22 cellular contexts compared by ENCODE assay signal in the genomic region with DNA sequence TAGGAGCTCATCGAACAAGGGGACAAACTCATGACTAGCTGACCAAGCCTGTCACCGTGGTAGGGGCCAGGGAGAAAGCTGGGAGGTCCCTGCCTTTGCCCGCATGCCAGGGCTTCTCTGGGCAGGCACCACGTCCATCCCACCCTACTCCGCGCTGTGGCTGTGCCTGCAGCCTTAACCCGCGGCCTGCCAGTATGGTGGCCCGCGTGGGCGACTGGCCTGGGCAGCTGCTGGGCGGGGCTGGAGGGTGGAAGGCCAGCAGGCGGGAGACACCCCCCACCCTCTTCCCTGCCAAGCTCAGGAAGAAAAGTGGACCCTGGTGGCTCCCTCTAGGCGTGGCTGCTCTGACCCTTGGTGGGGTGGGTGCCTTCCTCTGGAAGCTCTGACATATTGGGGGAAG. TPM values are rescaled to one million over a fixed set of nuclear protein-coding genes. Genes with fewer than 3 reads are reported as not detected.
DNase-seq lines count a peak whose midpoint lies in the region; ATAC-seq, FAIRE-seq and TF ChIP-seq lines count a peak whose summit lies in the region.
"Had no signal": no experiment of that assay in that cellular context is flagged by ENCODE, and none has a peak within 500 bp of the region (broad histone marks: within the 10 kb centered on the region; RNA-seq: fewer than 3 reads in every experiment).

No MANE protein-coding gene starts in this region.

- peaks cover 19% of the 10 kb centered on the region for H3K4me1 ChIP-seq in left ventricle myocardium inferior
- no peaks in the 10 kb centered on the region for H3K4me1 ChIP-seq in RWPE2 (ENCODE audit: insufficient read depth, poor library complexity, severe bottlenecking)
- H3K4me1 ChIP-seq in lower lobe of right lung: peaks cover 13% of the 10 kb centered on the region

- no peak for FAIRE-seq in urothelium cell line (lab: Jason Lieb, UNC)
- FAIRE-seq: A204.1, HTR-8/SVneo, RCC 7860 had no signal

- H3K36me3 ChIP-seq in left ventricle myocardium inferior (no peaks in the 10 kb centered on the region), RWPE2 (ENCODE audit: low read depth) (0 out of 2 replicates have a peak, but pooled peaks cover 3% of the 10 kb centered on the region), lower lobe of right lung (no peaks in the 10 kb centered on the region)

- H3K27me3 ChIP-seq in left ventricle myocardium inferior (ENCODE audit: low read depth) (no peaks in the 10 kb centered on the region), RWPE2 (ENCODE audit: insufficient read depth, poor library complexity, severe bottlenecking) (no peaks in the 10 kb centered on the region), lower lobe of right lung (ENCODE audit: low read depth) (no peaks in the 10 kb centered on the region)

- ATAC-seq in left ventricle myocardium superior (no peak), RWPE2 (ENCODE audit: low read depth) (no peak), lower lobe of right lung (no peak)

- intact Hi-C loops in left ventricle myocardium superior (cut with micrococcal nuclease): no loop called here
- intact Hi-C loops in left ventricle myocardium inferior (cut with micrococcal nuclease): no loop called here
- intact Hi-C loops in lower lobe of right lung (cut with DNase I): no loop called here

- H3K9me3 ChIP-seq in left ventricle myocardium inferior (replicated peaks) (no peaks in the 10 kb centered on the region), RWPE2 (ENCODE audit: severe bottlenecking) (no peaks in the 10 kb centered on the region), lower lobe of right lung (no peaks in the 10 kb centered on the region)

- no peak overlapping the region for H3K4me3 ChIP-seq in left ventricle myocardium inferior
- no peak overlapping the region for H3K4me3 ChIP-seq in RWPE2 (ENCODE audit: severe bottlenecking)
- no peak overlapping the region for H3K4me3 ChIP-seq in lower lobe of right lung

- H3K27ac ChIP-seq in left ventricle myocardium inferior (replicated peaks) (no peak overlapping the region), RWPE2 (ENCODE audit: poor library complexity, severe bottlenecking) (no peak overlapping the region), lower lobe of right lung (no peak overlapping the region)

- no peak for TF ChIP-seq CTCF in left ventricle myocardium inferior (IDR thresholded peaks at IDR 0.05; ENCODE audit: borderline replicate concordance)
- no peak for TF ChIP-seq CTCF in RWPE2 (IDR thresholded peaks at IDR 0.05; ENCODE audit: poor library complexity, severe bottlenecking)
- no peak for TF ChIP-seq CTCF in lower lobe of right lung (IDR thresholded peaks at IDR 0.05)

- peak; percentile 34 for DNase-seq in left ventricle myocardium superior
- no peak for DNase-seq in left ventricle myocardium inferior
- DNase-seq in RWPE2 (ENCODE audit: low spot score): peak; percentile 55
- peak; percentile 48 for DNase-seq in lower lobe of right lung
- DNase-seq in ureter (ENCODE audit: low spot score): peak; percentile 43
- DNase-seq in mucosa of gallbladder (ENCODE audit: low spot score): no peak
- no peak for DNase-seq in urothelium cell line (ENCODE audit: low spot score)
- no peak for DNase-seq in NCI-H82 (lab: John Stamatoyannopoulos, UW)
- DNase-seq: EL, GF-D8, H7, HFFc6, NCI-H1105, NCI-H146, NCI-H2029 treated with DMSO at 0.1 percent for 48 hours, NCI-H2171, NCI-H526, OCI-M1, SHP77 had no signal

RNA-seq across cellular contexts. Expression of gene SKI, which starts 3.5 kb away (rescaled TPM):
- total RNA-seq in left ventricle myocardium superior (35.3 TPM), left ventricle myocardium inferior (37.9 TPM), lower lobe of right lung (90.0 TPM), ureter (77.5 TPM), mucosa of gallbladder (78.9 TPM)

RNA-seq across cellular contexts. Expression of gene FAAP20, which starts 30.0 kb away (rescaled TPM):
- total RNA-seq in left ventricle myocardium superior: 38.4 TPM
- 37.0 TPM for total RNA-seq in left ventricle myocardium inferior
- total RNA-seq in lower lobe of right lung: 50.9 TPM
- 52.3 TPM for total RNA-seq in ureter
- total RNA-seq in mucosa of gallbladder: 74.2 TPM

Comparison
In these comparisons a context has a peak if more than half of its experiments do, and no peak if none do; other contexts are left out.
1. DNase-seq: peak in left ventricle myocardium superior (single experiment), RWPE2 (single experiment), lower lobe of right lung (single experiment) and ureter (single experiment); none in left ventricle myocardium inferior (single experiment), mucosa of gallbladder (single experiment), urothelium cell line (single experiment) and NCI-H82 (single experiment).